ENCODE assay signal across 8 cellular contexts in genomic region chr1:205273551-205273982, GRCh38. TPM values are rescaled to one million over a fixed set of nuclear protein-coding genes. Genes with fewer than 3 reads are reported as not detected.
A peak's percentile ranks its signal among the peaks of the same experiment; 100 is the strongest.
DNase-seq lines count a peak whose midpoint lies in the region; ATAC-seq lines count a peak whose summit lies in the region.

No MANE protein-coding gene starts in this region.

- H3K4me1 ChIP-seq in right cardiac atrium (ENCODE audit: control insufficient read depth, insufficient read depth, low read length), result peaks cover 7% of the 10 kb centered on the region

- ATAC-seq in HG02610 (IDR thresholded peaks at IDR 0.05; ENCODE audit: unreplicated experiment), result peak; percentile 54
- peak; percentile 71 to 76 for ATAC-seq in right cardiac atrium
- no peak for ATAC-seq in HG03457 (IDR thresholded peaks at IDR 0.05; ENCODE audit: unreplicated experiment)

- DNase-seq in DMS79 treated with DMSO at 0.1 percent for 48 hours (lab: John Stamatoyannopoulos, UW), result peak; percentile 89
- peak; percentile 84 for DNase-seq in NCI-H1694 (lab: John Stamatoyannopoulos, UW)
- peak; percentile 65 to 79 (median 75) for DNase-seq in T-helper 2 cell
- DNase-seq in amygdala (lab: John Stamatoyannopoulos, UW), result peak in 53 of 56 donors; percentile 21 to 91 (median 73)
- peak; percentile 79 to 93 (median 90) for DNase-seq in right cardiac atrium
- peak; percentile 91 for DNase-seq in retina

- H3K27me3 ChIP-seq in right cardiac atrium (ENCODE audit: control insufficient read depth, insufficient read depth), result no peaks in the 10 kb centered on the region

- no peaks in the 10 kb centered on the region for H3K9me3 ChIP-seq in right cardiac atrium (ENCODE audit: control insufficient read depth, low read length)

- intact Hi-C loops in right cardiac atrium (cut with DNase I), result loop anchor here in 1 of 4 donors (2.0 kb wide), 1 partner anchor 51 kb away; no protein-coding TSS in a partner anchor

- WGBS in right cardiac atrium, result 10% methylated on average over 7 of the region's 7 CpGs

- H3K4me3 ChIP-seq in right cardiac atrium (ENCODE audit: low read length), result no peak overlapping the region

- H3K27ac ChIP-seq in right cardiac atrium (ENCODE audit: low read length), result no peak overlapping the region

RNA-seq across cellular contexts. Expression of gene TMCC2, which starts 45.8 kb away (rescaled TPM):
- 10 to 100 TPM in 3 of 4 donors, 1 to 10 TPM in 1; 6.5 to 15.9 (median 13.2) TPM for total RNA-seq in right cardiac atrium
- 15.7 TPM for polyA plus RNA-seq in right cardiac atrium

RNA-seq across cellular contexts. Expression of gene NUAK2, which starts 48.0 kb away (rescaled TPM):
- 1 to 10 TPM in 3 of 4 donors, under 1 TPM in 1; 0.50 to 1.6 (median 1.4) TPM for total RNA-seq in right cardiac atrium
- polyA plus RNA-seq in right cardiac atrium, result 0.86 TPM
